ENCODE assay signal across 1 cellular context in the genomic region with DNA sequence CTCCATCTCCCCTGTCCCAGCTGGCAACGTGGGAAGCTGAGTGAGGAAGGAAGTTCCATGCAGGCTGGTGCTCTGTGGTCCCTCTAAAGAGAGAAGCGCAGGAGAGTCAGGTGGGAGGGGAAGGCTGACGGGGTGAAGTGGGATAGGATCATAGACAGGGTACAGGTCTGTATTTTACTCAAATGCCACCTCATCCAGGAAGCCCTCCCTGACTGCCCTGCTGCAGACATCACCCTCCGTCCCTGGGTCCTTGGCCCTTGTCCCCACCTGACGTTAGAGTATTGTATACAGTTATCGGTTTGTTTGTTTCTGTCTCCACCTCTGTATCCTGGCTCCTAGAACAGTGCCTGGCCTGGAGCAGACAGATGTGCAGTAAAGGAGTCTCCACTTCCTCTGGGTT.
A peak's percentile ranks its signal among the peaks of the same experiment; 100 is the strongest.
TF ChIP-seq lines count a peak whose summit lies in the region.

No MANE protein-coding gene starts in this region.

TF ChIP-seq in K562, 482 proteins besides CTCF, POLR2A, EP300 and RAD21:
- TF ChIP-seq, protein P1, sequence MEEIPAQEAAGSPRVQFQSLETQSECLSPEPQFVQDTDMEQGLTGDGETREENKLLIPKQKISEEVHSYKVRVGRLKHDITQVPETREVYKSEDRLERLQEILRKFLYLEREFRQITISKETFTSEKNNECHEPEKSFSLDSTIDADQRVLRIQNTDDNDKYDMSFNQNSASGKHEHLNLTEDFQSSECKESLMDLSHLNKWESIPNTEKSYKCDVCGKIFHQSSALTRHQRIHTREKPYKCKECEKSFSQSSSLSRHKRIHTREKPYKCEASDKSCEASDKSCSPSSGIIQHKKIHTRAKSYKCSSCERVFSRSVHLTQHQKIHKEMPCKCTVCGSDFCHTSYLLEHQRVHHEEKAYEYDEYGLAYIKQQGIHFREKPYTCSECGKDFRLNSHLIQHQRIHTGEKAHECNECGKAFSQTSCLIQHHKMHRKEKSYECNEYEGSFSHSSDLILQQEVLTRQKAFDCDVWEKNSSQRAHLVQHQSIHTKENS (CRISPR knock-in tag; IDR thresholded peaks at IDR 0.05), result no peak
- TF ChIP-seq STAT5B (CRISPR knock-in tag; IDR thresholded peaks at IDR 0.05) (no peak), ZC3H8 (IDR thresholded peaks at IDR 0.05) (no peak), ARID1B (IDR thresholded peaks at IDR 0.05) (no peak), ZNF436 (CRISPR knock-in tag; IDR thresholded peaks at IDR 0.05) (peak; percentile 38; the same call in 1 of the 2 replicates), NFYB (IDR thresholded peaks at IDR 0.05; ENCODE audit: extremely low read depth, insufficient read length) (no peak), ETV6 (IDR thresholded peaks at IDR 0.05; ENCODE audit: borderline replicate concordance in 1 of 2, low read depth in 2 of 2, low read length in 1 of 2) (no peak), ETV6 (CRISPR knock-in tag; IDR thresholded peaks at IDR 0.05; ENCODE audit: borderline replicate concordance) (no peak), RBM25 (IDR thresholded peaks at IDR 0.05; ENCODE audit: low read depth, low read length, severe bottlenecking) (peak; percentile 81), ZFP36 (IDR thresholded peaks at IDR 0.05; ENCODE audit: low read depth, low read length, partially characterized antibody) (peak; percentile 96), BCOR (IDR thresholded peaks at IDR 0.05) (0 out of 2 replicates have a peak, but pooled peaks have one; percentile 9), RBFOX2 (IDR thresholded peaks at IDR 0.05; ENCODE audit: low read depth, low read length) (0 out of 2 replicates have a peak, but pooled peaks have one; percentile 6), TOE1 (IDR thresholded peaks at IDR 0.05; ENCODE audit: borderline replicate concordance) (no peak), TOE1 (CRISPR knock-in tag; IDR thresholded peaks at IDR 0.05; ENCODE audit: borderline replicate concordance, low read depth) (no peak), RCOR1 (IDR thresholded peaks at IDR 0.05; ENCODE audit: borderline replicate concordance in 1 of 2, low read depth in 2 of 2, low read length in 2 of 2) (0 out of 4 replicates have a peak, but pooled peaks of 1 of the 2 experiments have one; percentile 14)
- TF ChIP-seq, protein P2, sequence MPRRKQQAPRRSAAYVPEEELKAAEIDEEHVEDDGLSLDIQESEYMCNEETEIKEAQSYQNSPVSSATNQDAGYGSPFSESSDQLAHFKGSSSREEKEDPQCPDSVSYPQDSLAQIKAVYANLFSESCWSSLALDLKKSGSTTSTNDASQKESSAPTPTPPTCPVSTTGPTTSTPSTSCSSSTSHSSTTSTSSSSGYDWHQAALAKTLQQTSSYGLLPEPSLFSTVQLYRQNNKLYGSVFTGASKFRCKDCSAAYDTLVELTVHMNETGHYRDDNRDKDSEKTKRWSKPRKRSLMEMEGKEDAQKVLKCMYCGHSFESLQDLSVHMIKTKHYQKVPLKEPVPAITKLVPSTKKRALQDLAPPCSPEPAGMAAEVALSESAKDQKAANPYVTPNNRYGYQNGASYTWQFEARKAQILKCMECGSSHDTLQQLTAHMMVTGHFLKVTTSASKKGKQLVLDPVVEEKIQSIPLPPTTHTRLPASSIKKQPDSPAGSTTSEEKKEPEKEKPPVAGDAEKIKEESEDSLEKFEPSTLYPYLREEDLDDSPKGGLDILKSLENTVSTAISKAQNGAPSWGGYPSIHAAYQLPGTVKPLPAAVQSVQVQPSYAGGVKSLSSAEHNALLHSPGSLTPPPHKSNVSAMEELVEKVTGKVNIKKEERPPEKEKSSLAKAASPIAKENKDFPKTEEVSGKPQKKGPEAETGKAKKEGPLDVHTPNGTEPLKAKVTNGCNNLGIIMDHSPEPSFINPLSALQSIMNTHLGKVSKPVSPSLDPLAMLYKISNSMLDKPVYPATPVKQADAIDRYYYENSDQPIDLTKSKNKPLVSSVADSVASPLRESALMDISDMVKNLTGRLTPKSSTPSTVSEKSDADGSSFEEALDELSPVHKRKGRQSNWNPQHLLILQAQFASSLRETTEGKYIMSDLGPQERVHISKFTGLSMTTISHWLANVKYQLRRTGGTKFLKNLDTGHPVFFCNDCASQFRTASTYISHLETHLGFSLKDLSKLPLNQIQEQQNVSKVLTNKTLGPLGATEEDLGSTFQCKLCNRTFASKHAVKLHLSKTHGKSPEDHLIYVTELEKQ (CRISPR knock-in tag; IDR thresholded peaks at IDR 0.05), result no peak
- TF ChIP-seq, protein P3, sequence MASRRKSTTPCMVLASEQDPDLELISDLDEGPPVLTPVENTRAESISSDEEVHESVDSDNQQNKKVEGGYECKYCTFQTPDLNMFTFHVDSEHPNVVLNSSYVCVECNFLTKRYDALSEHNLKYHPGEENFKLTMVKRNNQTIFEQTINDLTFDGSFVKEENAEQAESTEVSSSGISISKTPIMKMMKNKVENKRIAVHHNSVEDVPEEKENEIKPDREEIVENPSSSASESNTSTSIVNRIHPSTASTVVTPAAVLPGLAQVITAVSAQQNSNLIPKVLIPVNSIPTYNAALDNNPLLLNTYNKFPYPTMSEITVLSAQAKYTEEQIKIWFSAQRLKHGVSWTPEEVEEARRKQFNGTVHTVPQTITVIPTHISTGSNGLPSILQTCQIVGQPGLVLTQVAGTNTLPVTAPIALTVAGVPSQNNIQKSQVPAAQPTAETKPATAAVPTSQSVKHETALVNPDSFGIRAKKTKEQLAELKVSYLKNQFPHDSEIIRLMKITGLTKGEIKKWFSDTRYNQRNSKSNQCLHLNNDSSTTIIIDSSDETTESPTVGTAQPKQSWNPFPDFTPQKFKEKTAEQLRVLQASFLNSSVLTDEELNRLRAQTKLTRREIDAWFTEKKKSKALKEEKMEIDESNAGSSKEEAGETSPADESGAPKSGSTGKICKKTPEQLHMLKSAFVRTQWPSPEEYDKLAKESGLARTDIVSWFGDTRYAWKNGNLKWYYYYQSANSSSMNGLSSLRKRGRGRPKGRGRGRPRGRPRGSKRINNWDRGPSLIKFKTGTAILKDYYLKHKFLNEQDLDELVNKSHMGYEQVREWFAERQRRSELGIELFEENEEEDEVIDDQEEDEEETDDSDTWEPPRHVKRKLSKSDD (conservative IDR thresholded peaks at IDR 0.05; ENCODE audit: low read length), result no peak
- TF ChIP-seq, protein P4, sequence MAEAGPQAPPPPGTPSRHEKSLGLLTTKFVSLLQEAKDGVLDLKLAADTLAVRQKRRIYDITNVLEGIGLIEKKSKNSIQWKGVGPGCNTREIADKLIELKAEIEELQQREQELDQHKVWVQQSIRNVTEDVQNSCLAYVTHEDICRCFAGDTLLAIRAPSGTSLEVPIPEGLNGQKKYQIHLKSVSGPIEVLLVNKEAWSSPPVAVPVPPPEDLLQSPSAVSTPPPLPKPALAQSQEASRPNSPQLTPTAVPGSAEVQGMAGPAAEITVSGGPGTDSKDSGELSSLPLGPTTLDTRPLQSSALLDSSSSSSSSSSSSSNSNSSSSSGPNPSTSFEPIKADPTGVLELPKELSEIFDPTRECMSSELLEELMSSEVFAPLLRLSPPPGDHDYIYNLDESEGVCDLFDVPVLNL (CRISPR knock-in tag; IDR thresholded peaks at IDR 0.05; ENCODE audit: low read depth), result no peak
